Comparison of ENCODE assay signal across 8 cellular contexts in the genomic region with DNA sequence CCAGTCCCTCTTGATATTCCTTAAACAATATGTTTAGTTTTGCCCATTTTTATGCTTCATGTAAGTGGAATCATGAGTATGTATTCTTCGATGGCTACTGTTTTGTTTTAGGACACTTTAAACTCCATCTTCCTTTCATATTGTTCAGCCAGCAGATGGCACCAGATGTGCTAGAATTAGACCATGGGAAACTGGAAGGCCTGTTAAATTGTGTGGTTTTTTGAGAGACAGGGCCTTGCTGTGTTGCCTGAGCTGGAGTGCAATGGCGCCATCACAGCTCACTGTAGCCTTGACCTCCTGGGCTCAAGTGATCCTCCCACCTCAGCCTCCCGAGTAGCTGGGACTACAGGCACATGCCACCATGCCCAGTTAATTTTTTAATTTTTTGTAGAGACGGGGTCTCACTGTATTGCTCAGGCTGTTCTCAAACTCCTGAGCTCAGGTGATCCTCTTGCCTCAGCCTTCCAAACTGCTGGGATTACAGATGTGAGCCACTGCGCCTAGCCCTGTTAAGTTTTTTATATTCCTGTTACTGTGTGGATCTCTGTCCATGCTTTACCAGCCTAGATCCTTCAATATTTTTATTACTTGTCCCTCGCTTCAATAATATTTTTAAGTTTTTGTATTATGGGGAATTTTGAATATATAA. TPM values are rescaled to one million over a fixed set of nuclear protein-coding genes. Genes with fewer than 3 reads are reported as not detected.
DNase-seq lines count a peak whose midpoint lies in the region; ATAC-seq and TF ChIP-seq lines count a peak whose summit lies in the region.
"Not testable (repeated sequence)": the region's sequence is repeated elsewhere in the genome, so short reads cannot be mapped to it uniquely, and the experiment has no call there.

No MANE protein-coding gene starts in this region.

- not testable (repeated sequence) for H3K27me3 ChIP-seq in HAP-1 (ENCODE audit: low read depth); foreskin keratinocyte

- not testable (repeated sequence) for H3K4me3 ChIP-seq in HAP-1; astrocyte of the cerebellum (ENCODE audit: low read depth, low read length)

- ATAC-seq in foreskin keratinocyte = peak; percentile 83
- ATAC-seq in stimulated activated naive CD8-positive, alpha-beta T cell treated with anti-CD3 and anti-CD28 coated beads, Interleukin-15, Interleukin-2, amounts not matched to agents 100 U/mL and 50 U/mL, for 24 hours = not testable (repeated sequence)

- TF ChIP-seq CTCF in astrocyte of the cerebellum (IDR thresholded peaks at IDR 0.05; ENCODE audit: low read depth, low read length, missing control alignments) (peak; percentile 22), foreskin keratinocyte (conservative IDR thresholded peaks at IDR 0.05) (peak; percentile 63)

- peak; percentile 46 for DNase-seq in DMS 273 (lab: John Stamatoyannopoulos, UW; ENCODE audit: unreplicated experiment)
- peak; percentile 34 to 41 for DNase-seq in HAP-1 (ENCODE audit: low spot score in 2 of 2)
- DNase-seq in NCI-H2227 (lab: John Stamatoyannopoulos, UW; ENCODE audit: unreplicated experiment) = peak; percentile 18
- DNase-seq in UCSD-AML1 (lab: John Stamatoyannopoulos, UW; ENCODE audit: unreplicated experiment) = peak; percentile 21
- peak; percentile 33 for DNase-seq in astrocyte of the cerebellum (ENCODE audit: low read depth)
- peak in 1 of 2 donors; percentile 20 for DNase-seq in foreskin keratinocyte
- DNase-seq in myocyte (ENCODE audit: low read depth) = peak; percentile 62
- peak; percentile 13 for DNase-seq in stimulated activated naive CD8-positive, alpha-beta T cell treated with anti-CD3 and anti-CD28 coated beads, Interleukin-15, Interleukin-2, amounts not matched to agents 100 U/mL and 50 U/mL, for 24 hours

- not testable (repeated sequence) for H3K27ac ChIP-seq in foreskin keratinocyte

- not testable (repeated sequence) for H3K4me1 ChIP-seq in HAP-1, foreskin keratinocyte

- H3K9me3 ChIP-seq in HAP-1 = not testable (repeated sequence)

- H3K36me3 ChIP-seq in HAP-1 (replicated peaks) = peaks cover 11% of the 10 kb centered on the region

- in situ Hi-C loops in HAP-1 (cut with MboI; ENCODE audit: low sequenced_read_pairs); astrocyte of the cerebellum (cut with HindIII; ENCODE audit: low sequenced_read_pairs): not testable (repeated sequence)

RNA-seq across cellular contexts. Expression of a gene that starts 11.4 kb away (rescaled TPM):
- total RNA-seq in foreskin keratinocyte (96.5 and 103 TPM in 2 replicates), myocyte (103 and 124 TPM in 2 replicates)
- 121 and 132 TPM in 2 replicates for polyA plus RNA-seq in foreskin keratinocyte
- 102 TPM for polyA plus RNA-seq in myocyte (2012)

RNA-seq across cellular contexts. Expression of a gene that starts 46.8 kb away (rescaled TPM):
- total RNA-seq in foreskin keratinocyte (131 and 135 TPM in 2 replicates), myocyte (139 and 181 TPM in 2 replicates)
- polyA plus RNA-seq in foreskin keratinocyte = 44.8 and 51.0 TPM in 2 replicates
- polyA plus RNA-seq in myocyte (2012) = 62.5 TPM
